13 cellular contexts compared by ENCODE assay signal in the genomic region with DNA sequence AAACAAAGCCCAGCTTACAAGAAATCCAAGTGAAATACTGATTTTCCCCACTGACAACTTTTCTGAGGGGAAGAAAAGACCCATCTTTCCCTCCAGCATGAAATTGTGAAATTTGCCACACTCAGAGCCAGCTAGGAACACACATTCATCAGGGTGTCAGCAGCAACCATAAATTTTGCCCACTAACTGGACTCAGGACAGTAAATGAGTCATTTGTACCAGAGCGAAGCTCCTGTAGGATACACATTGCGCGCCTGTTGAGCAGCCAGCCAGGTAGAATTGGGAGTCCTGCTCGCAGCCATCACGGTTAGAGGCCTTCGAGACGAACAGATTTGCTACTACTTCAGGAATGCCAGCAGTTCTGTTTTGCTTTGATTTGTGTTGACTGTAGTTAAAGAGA.
A peak's percentile ranks its signal among the peaks of the same experiment; 100 is the strongest.
DNase-seq lines count a peak whose midpoint lies in the region; ATAC-seq and TF ChIP-seq lines count a peak whose summit lies in the region.
"Had no signal": no experiment of that assay in that cellular context is flagged by ENCODE, and none has a peak within 500 bp of the region (broad histone marks: within the 10 kb centered on the region; RNA-seq: fewer than 3 reads in every experiment).

No MANE protein-coding gene starts in this region.

- H3K4me3 Mint-ChIP-seq in CD14-positive monocyte: no peak overlapping the region
- H3K4me3 Mint-ChIP-seq: CD4-positive, alpha-beta T cell had no signal

- H3K27me3 Mint-ChIP-seq in CD14-positive monocyte (ENCODE audit: low read depth in 3 of 3): peaks cover 0 to 4% (median 0%) of the 10 kb centered on the region in 3 donors

- no peak overlapping the region for H2AFZ ChIP-seq in HCT116 (ENCODE audit: low read depth, low read length, poor library complexity, severe bottlenecking)

- H3K4me2 ChIP-seq in HCT116 (ENCODE audit: low read length) (peak overlapping the region; percentile 26; the same call in 1 of the 2 replicates), skeletal muscle satellite cell (ENCODE audit: low read length) (peak overlapping the region; percentile 36)

- TF ChIP-seq RAD21 in HCT116 (IDR thresholded peaks at IDR 0.05; ENCODE audit: low read depth): no peak

- no peaks in the 10 kb centered on the region for H4K20me1 ChIP-seq in HCT116 (ENCODE audit: insufficient read depth)

- H3K27me3 ChIP-seq in HCT116 (ENCODE audit: insufficient read depth, low read length) (no peaks in the 10 kb centered on the region), skeletal muscle satellite cell (ENCODE audit: control insufficient read depth, insufficient read depth, low read length) (no peaks in the 10 kb centered on the region), heart left ventricle (no peaks in the 10 kb centered on the region)

- intact Hi-C loops in HCT116 (cut with micrococcal nuclease): no loop called here
- intact Hi-C loops in heart left ventricle (cut with DNase I): loop anchor here in 1 of 10 donors (5.0 kb wide), 1 partner anchor 78 kb away; no protein-coding TSS in a partner anchor
- intact Hi-C loops in CD14-positive monocyte (cut with micrococcal nuclease): loop anchor here in 1 of 2 donors (10.0 kb wide), 1 partner anchor 140 kb away; no protein-coding TSS in a partner anchor

- 98 to 99% (median 99%) methylated on average over 7 of the region's 7 CpGs for WGBS in heart left ventricle, 4 donors

- H3K79me2 ChIP-seq in HCT116 (ENCODE audit: insufficient read depth, low read length): no peaks in the 10 kb centered on the region

- no peak for TF ChIP-seq POLR2A in HCT116 (IDR thresholded peaks at IDR 0.05; ENCODE audit: borderline replicate concordance, extremely low read depth, insufficient read depth, insufficient read length)
- TF ChIP-seq POLR2A in heart left ventricle (IDR thresholded peaks at IDR 0.05): no peak

- H3K4me3 ChIP-seq in HCT116 (replicated peaks in 1 of 2; ENCODE audit: low read depth in 1 of 2, low read length in 2 of 2) (no peak overlapping the region), skeletal muscle satellite cell (ENCODE audit: low read length) (no peak overlapping the region), heart left ventricle (no peak overlapping the region)

- TF ChIP-seq CTCF in HCT116 (IDR thresholded peaks at IDR 0.05 in 2 of 3, conservative IDR thresholded peaks at IDR 0.05 in 1 of 3; ENCODE audit: borderline replicate concordance in 1 of 3, insufficient read depth in 1 of 3, low read depth in 2 of 3, low read length in 2 of 3) (no peak), heart left ventricle (IDR thresholded peaks at IDR 0.05) (no peak), CD14-positive monocyte (IDR thresholded peaks at IDR 0.05) (no peak)

- CTCF ChIA-PET in HCT116 (lab: Charles Lee): no interaction called here

- H3K36me3 ChIP-seq in HCT116 (ENCODE audit: control insufficient read depth in 1 of 2, insufficient read depth in 2 of 2, low read length in 2 of 2) (0 out of 4 replicates have a peak, but pooled peaks cover 0 to 4% of the 10 kb centered on the region in 2 experiments), skeletal muscle satellite cell (ENCODE audit: insufficient read depth, low read length) (peaks cover 20% of the 10 kb centered on the region), heart left ventricle (peaks cover 0 to 7% (median 0%) of the 10 kb centered on the region in 9 donors)

- H3K4me1 ChIP-seq in HCT116 (ENCODE audit: control insufficient read depth in 1 of 2, insufficient read depth in 2 of 2, low read length in 2 of 2) (peaks cover 5 to 18% of the 10 kb centered on the region in 2 experiments), skeletal muscle satellite cell (ENCODE audit: control insufficient read depth, insufficient read depth, low read length) (peaks cover 57% of the 10 kb centered on the region), heart left ventricle (peaks cover 0 to 8% (median 0%) of the 10 kb centered on the region in 12 donors)

- POLR2A ChIA-PET in HCT116 (lab: Charles Lee): interaction anchor here (0.6 kb wide), 1 partner anchor 1969 kb away, joined by 4 read pairs; no protein-coding TSS in a partner anchor

- H3K27ac Mint-ChIP-seq in CD14-positive monocyte: no peak overlapping the region
- H3K27ac Mint-ChIP-seq: CD4-positive, alpha-beta T cell had no signal

- H3K9ac ChIP-seq in HCT116 (ENCODE audit: low read length): no peak overlapping the region
- H3K9ac ChIP-seq in skeletal muscle satellite cell (ENCODE audit: low read depth, low read length): peak overlapping the region; percentile 10

- RAD21 ChIA-PET in HCT116 (lab: Charles Lee; ENCODE audit: low non-redundant PET in 1 of 2, low total read pairs in 2 of 2, uncharacterized antibody in 2 of 2, unreplicated experiment in 2 of 2): no interaction called here

- no TSS peak for BruUV-seq in HCT116 (replicated peaks; lab: Mats Ljungman, UMichigan)

- no peaks in the 10 kb centered on the region for H3K36me3 Mint-ChIP-seq in CD14-positive monocyte

- no peaks in the 10 kb centered on the region for H3K9me3 ChIP-seq in HCT116 (ENCODE audit: control insufficient read depth in 1 of 2, insufficient read depth in 1 of 2, low read depth in 1 of 2, low read length in 2 of 2)
- H3K9me3 ChIP-seq in skeletal muscle satellite cell (replicated peaks; ENCODE audit: low read length): no peaks in the 10 kb centered on the region
- H3K9me3 ChIP-seq in heart left ventricle: no peaks in the 10 kb centered on the region

- DNase-seq in HCT116 (ENCODE audit: low read depth, low spot score) (no peak), amniotic epithelial cell (ENCODE audit: low read depth) (peak; percentile 96), iris pigment epithelial cell (ENCODE audit: low read depth) (peak; percentile 47), heart left ventricle (no peak), CD14-positive monocyte (ENCODE audit: low spot score) (no peak)
- no peak for DNase-seq in stimulated activated CD4-positive, alpha-beta T cell treated with anti-CD3 and anti-CD28 coated beads, Interleukin-4, amount 100 ng/mL, for 24 hours
- DNase-seq in activated T-cell treated with anti-CD3 and anti-CD28 coated beads, Interleukin-2, amount 50 U/mL, for 1 hour: no peak
- DNase-seq: activated CD4-positive, alpha-beta T cell treated with anti-CD3 and anti-CD28 coated beads for 1 hour; caudate nucleus; CD4-positive, alpha-beta T cell; NCI-H1048 had no signal

- peaks cover 3% of the 10 kb centered on the region for H3K4me1 Mint-ChIP-seq in CD14-positive monocyte

- peaks cover 0 to 2% (median 0%) of the 10 kb centered on the region in 7 donors for H3K9me3 Mint-ChIP-seq in CD14-positive monocyte
- H3K9me3 Mint-ChIP-seq: CD4-positive, alpha-beta T cell had no signal

- ATAC-seq in HCT116 (no peak; the same call in 1 of the 2 replicates), heart left ventricle (no peak)

- H3K9me2 ChIP-seq in HCT116 (ENCODE audit: insufficient read depth): no peaks in the 10 kb centered on the region

- H3K27ac ChIP-seq in HCT116 (ENCODE audit: low read depth, low read length) (no peak overlapping the region), heart left ventricle (peak overlapping the region in 1 of 12 donors; percentile 48)
- H3K27ac ChIP-seq: HL-60 had no signal

TF ChIP-seq in HCT116, 20 proteins besides CTCF, POLR2A, EP300 and RAD21:
- TF ChIP-seq, protein P1, sequence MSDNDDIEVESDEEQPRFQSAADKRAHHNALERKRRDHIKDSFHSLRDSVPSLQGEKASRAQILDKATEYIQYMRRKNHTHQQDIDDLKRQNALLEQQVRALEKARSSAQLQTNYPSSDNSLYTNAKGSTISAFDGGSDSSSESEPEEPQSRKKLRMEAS (IDR thresholded peaks at IDR 0.05): no peak
- TF ChIP-seq ZFX (IDR thresholded peaks at IDR 0.05): no peak
- TF ChIP-seq CEBPB (IDR thresholded peaks at IDR 0.05; ENCODE audit: low read depth): peak; percentile 51
- peak; percentile 35; the same call in 1 of the 2 replicates for TF ChIP-seq JUND (IDR thresholded peaks at IDR 0.05)
- TF ChIP-seq FOSL1 (IDR thresholded peaks at IDR 0.05; ENCODE audit: low read depth): peak; percentile 61
- no peak for TF ChIP-seq SIN3A (IDR thresholded peaks at IDR 0.05; ENCODE audit: low read depth)

Comparison
In these comparisons a context has a peak if more than half of its experiments do, and no peak if none do; other contexts are left out.
1. DNase-seq: peak in amniotic epithelial cell (single experiment) and iris pigment epithelial cell (single experiment); none in HCT116 (single experiment), stimulated activated CD4-positive, alpha-beta T cell treated with anti-CD3 and anti-CD28 coated beads, Interleukin-4, amount 100 ng/mL, for 24 hours (single experiment), heart left ventricle (0 of 5), CD14-positive monocyte (single experiment) and activated T-cell treated with anti-CD3 and anti-CD28 coated beads, Interleukin-2, amount 50 U/mL, for 1 hour (single experiment).